1 cellular context compared by ENCODE assay signal in the genomic region with DNA sequence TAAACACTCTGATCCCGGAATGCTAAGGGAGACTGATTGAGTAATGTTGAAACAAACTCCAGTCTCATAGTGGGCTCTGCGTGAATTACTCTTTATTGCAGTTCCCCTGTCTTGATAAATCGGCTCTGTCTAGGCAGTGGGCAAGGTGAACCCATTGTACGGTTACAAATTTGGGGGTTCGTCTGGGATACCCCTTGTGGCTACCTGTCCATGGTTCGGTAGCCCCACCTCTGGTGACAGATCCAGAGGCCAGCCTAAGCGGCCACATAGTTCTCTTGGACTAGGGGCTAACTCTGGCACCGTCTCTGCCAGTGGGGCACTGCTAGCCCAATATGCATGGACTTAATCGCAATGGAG.
TF ChIP-seq lines count a peak whose summit lies in the region.

No MANE protein-coding gene starts in this region.

TF ChIP-seq in K562, 482 proteins besides CTCF, POLR2A, EP300 and RAD21:
- TF ChIP-seq, protein P1, sequence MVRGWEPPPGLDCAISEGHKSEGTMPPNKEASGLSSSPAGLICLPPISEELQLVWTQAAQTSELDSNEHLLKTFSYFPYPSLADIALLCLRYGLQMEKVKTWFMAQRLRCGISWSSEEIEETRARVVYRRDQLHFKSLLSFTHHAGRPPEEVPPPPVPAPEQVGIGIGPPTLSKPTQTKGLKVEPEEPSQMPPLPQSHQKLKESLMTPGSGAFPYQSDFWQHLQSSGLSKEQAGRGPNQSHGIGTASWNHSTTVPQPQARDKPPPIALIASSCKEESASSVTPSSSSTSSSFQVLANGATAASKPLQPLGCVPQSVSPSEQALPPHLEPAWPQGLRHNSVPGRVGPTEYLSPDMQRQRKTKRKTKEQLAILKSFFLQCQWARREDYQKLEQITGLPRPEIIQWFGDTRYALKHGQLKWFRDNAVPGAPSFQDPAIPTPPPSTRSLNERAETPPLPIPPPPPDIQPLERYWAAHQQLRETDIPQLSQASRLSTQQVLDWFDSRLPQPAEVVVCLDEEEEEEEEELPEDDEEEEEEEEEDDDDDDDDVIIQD (CRISPR knock-in tag; IDR thresholded peaks at IDR 0.05): peak; percentile 58; the same call in 1 of the 2 replicates
- TF ChIP-seq BACH1 (tag; IDR thresholded peaks at IDR 0.05) (no peak), SMAD4 (CRISPR knock-in tag; conservative IDR thresholded peaks at IDR 0.05) (0 out of 2 replicates have a peak, but pooled peaks have one; percentile 17)
TF ChIP-seq in K562: peak in this region for 2.
